16 cellular contexts compared by ENCODE assay signal in genomic region chr6:36633370-36633769, GRCh38.
"Had no signal": no experiment of that assay in that cellular context is flagged by ENCODE, and none has a peak within 500 bp of the region (broad histone marks: within the 10 kb centered on the region; RNA-seq: fewer than 3 reads in every experiment).

No MANE protein-coding gene starts in this region.

- H3K36me3 ChIP-seq: esophagus muscularis mucosa, lower lobe of right lung, neutrophil, WERI-Rb-1 had no signal

- H3K9me3 Mint-ChIP-seq: activated CD4-positive, alpha-beta memory T cell treated with anti-CD3 and anti-CD28 coated beads for 36 hours; activated naive CD4-positive, alpha-beta T cell treated with anti-CD3 and anti-CD28 coated beads for 36 hours; activated T-helper 2 cell treated with anti-CD3 and anti-CD28 coated beads, Interferon-gamma antibody, Interleukin-2, Interleukin-4, amounts not matched to agents 10 μg/mL and 5 μg/mL and 100 μg/mL, durations not matched to agents 14 hours and 24 hours and 36 hours; mesothelial cell of epicardium; naive B cell; stimulated activated naive B cell treated with anti-CD40 and anti-IgM and Interleukin-4, amounts not matched to agents 10 μg/mL and 1 μg/mL and 100 μg/mL, for 72 hours; T-helper 1 cell treated with Interleukin-12 subunit alpha and Interleukin-12 subunit beta and Interleukin-4 antibody, amounts not matched to agents 30 μg/mL and 1 μg/mL, for 36 hours had no signal

- ATAC-seq: activated CD8-positive, alpha-beta memory T cell treated with anti-CD3 and anti-CD28 coated beads, Interleukin-2, amount 10 ng/mL, durations not matched to agents 7 days and 5 days; stimulated activated naive B cell treated with anti-CD40 and anti-IgM and Interleukin-4, amounts not matched to agents 10 μg/mL and 1 μg/mL and 100 μg/mL, for 72 hours had no signal

- H3K27me3 Mint-ChIP-seq: activated CD4-positive, alpha-beta memory T cell treated with anti-CD3 and anti-CD28 coated beads for 36 hours; activated CD8-positive, alpha-beta memory T cell treated with anti-CD3 and anti-CD28 coated beads, Interleukin-2, amount 10 ng/mL, durations not matched to agents 7 days and 5 days; naive B cell; stimulated activated naive B cell treated with anti-CD40 and anti-IgM and Interleukin-4, amounts not matched to agents 10 μg/mL and 1 μg/mL and 100 μg/mL, for 72 hours had no signal

- H3K4me3 Mint-ChIP-seq: activated CD4-positive, alpha-beta memory T cell treated with anti-CD3 and anti-CD28 coated beads for 36 hours; activated CD8-positive, alpha-beta memory T cell treated with anti-CD3 and anti-CD28 coated beads, Interleukin-2, amount 10 ng/mL, durations not matched to agents 7 days and 5 days; activated naive CD4-positive, alpha-beta T cell treated with anti-CD3 and anti-CD28 coated beads for 36 hours; mesothelial cell of epicardium; naive B cell; stimulated activated naive B cell treated with anti-CD40 and anti-IgM and Interleukin-4, amounts not matched to agents 10 μg/mL and 1 μg/mL and 100 μg/mL, for 72 hours; T-helper 1 cell treated with Interleukin-12 subunit alpha and Interleukin-12 subunit beta and Interleukin-4 antibody, amounts not matched to agents 30 μg/mL and 1 μg/mL, for 36 hours had no signal

- H3K27me3 ChIP-seq: esophagus muscularis mucosa, neutrophil had no signal

- H3K27ac ChIP-seq: esophagus muscularis mucosa, neutrophil, WERI-Rb-1 had no signal

- H3K9me3 ChIP-seq: esophagus muscularis mucosa, lower lobe of right lung, neutrophil had no signal

- H3K27ac Mint-ChIP-seq: activated CD4-positive, alpha-beta memory T cell treated with anti-CD3 and anti-CD28 coated beads for 36 hours; activated CD8-positive, alpha-beta memory T cell treated with anti-CD3 and anti-CD28 coated beads, Interleukin-2, amount 10 ng/mL, durations not matched to agents 7 days and 5 days; activated naive CD4-positive, alpha-beta T cell treated with anti-CD3 and anti-CD28 coated beads for 36 hours; activated T-helper 2 cell treated with anti-CD3 and anti-CD28 coated beads, Interferon-gamma antibody, Interleukin-2, Interleukin-4, amounts not matched to agents 10 μg/mL and 5 μg/mL and 100 μg/mL, durations not matched to agents 14 hours and 24 hours and 36 hours; naive B cell; stimulated activated naive B cell treated with anti-CD40 and anti-IgM and Interleukin-4, amounts not matched to agents 10 μg/mL and 1 μg/mL and 100 μg/mL, for 72 hours; T-helper 1 cell treated with Interleukin-12 subunit alpha and Interleukin-12 subunit beta and Interleukin-4 antibody, amounts not matched to agents 30 μg/mL and 1 μg/mL, for 36 hours had no signal

- H3K4me3 ChIP-seq: esophagus muscularis mucosa, lower lobe of right lung had no signal

- DNase-seq: activated CD4-positive, alpha-beta memory T cell treated with anti-CD3 and anti-CD28 coated beads for 36 hours; activated CD8-positive, alpha-beta memory T cell treated with anti-CD3 and anti-CD28 coated beads, Interleukin-2, amount 10 ng/mL, durations not matched to agents 7 days and 5 days; activated naive CD4-positive, alpha-beta T cell treated with anti-CD3 and anti-CD28 coated beads for 36 hours; activated T-cell treated with anti-CD3 and anti-CD28 coated beads, Interleukin-2, amount 50 U/mL, for 1 hour; naive B cell; stimulated activated CD4-positive, alpha-beta T cell treated with anti-CD3 and anti-CD28 coated beads, Interleukin-15, amount 100 ng/mL, for 24 hours; stimulated activated CD4-positive, alpha-beta T cell treated with anti-CD3 and anti-CD28 coated beads, Interleukin-4, amount 100 ng/mL, for 1 hour; stimulated activated naive B cell treated with anti-CD40 and anti-IgM and Interleukin-4, amounts not matched to agents 10 μg/mL and 1 μg/mL and 100 μg/mL, for 72 hours; trophoblast cell; WERI-Rb-1 had no signal

- H3K36me3 Mint-ChIP-seq: activated CD4-positive, alpha-beta memory T cell treated with anti-CD3 and anti-CD28 coated beads for 36 hours; activated CD8-positive, alpha-beta memory T cell treated with anti-CD3 and anti-CD28 coated beads, Interleukin-2, amount 10 ng/mL, durations not matched to agents 7 days and 5 days; mesothelial cell of epicardium; naive B cell; stimulated activated naive B cell treated with anti-CD40 and anti-IgM and Interleukin-4, amounts not matched to agents 10 μg/mL and 1 μg/mL and 100 μg/mL, for 72 hours had no signal
